In the genomic region with DNA sequence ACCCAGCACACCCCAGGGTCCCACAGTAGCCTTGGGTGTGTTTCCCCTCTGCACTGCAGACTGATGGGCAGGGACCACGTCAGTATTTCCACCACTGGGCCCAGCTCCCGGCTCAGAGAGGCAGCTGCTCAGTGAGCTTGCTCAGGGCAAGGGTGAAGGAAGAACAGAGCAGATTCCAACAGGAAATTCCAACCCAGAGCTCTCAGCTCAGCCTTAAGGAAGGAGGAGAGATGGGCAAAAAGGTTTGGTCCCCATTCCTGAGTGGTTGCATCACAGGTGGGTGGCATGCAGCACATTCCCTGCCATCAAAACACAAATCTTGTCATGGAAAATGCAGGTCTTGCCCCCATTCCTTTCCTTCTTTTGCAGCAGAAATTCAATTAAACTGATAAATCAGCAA, we compare ENCODE assay signal across 28 cellular contexts.
"Had no signal": no experiment of that assay in that cellular context is flagged by ENCODE, and none has a peak within 500 bp of the region (broad histone marks: within the 10 kb centered on the region; RNA-seq: fewer than 3 reads in every experiment).

No MANE protein-coding gene starts in this region.

- H3K9me3 ChIP-seq: gastrocnemius medialis, upper lobe of right lung had no signal

- H3K27ac Mint-ChIP-seq: activated naive CD8-positive, alpha-beta T cell treated with anti-CD3 and anti-CD28 coated beads, Interleukin-2, amount 10 ng/mL, durations not matched to agents 7 days and 5 days; naive thymus-derived CD8-positive, alpha-beta T cell; neural progenitor cell; stimulated activated memory B cell treated with anti-CD40 and anti-IgM and Interleukin-4, amounts not matched to agents 10 μg/mL and 1 μg/mL and 100 μg/mL, for 72 hours; stimulated activated naive CD8-positive, alpha-beta T cell treated with anti-CD3 and anti-CD28 coated beads, Interleukin-15, amount 100 ng/mL, for 72 hours; T-helper 2 cell treated with Interferon-gamma antibody and Interleukin-4, amounts not matched to agents 5 μg/mL and 100 μg/mL, for 36 hours had no signal

- H3K4me1 Mint-ChIP-seq: activated naive CD8-positive, alpha-beta T cell treated with anti-CD3 and anti-CD28 coated beads, Interleukin-2, amount 10 ng/mL, durations not matched to agents 7 days and 5 days; central memory CD8-positive, alpha-beta T cell; naive thymus-derived CD8-positive, alpha-beta T cell; neural progenitor cell; stimulated activated memory B cell treated with anti-CD40 and anti-IgM and Interleukin-4, amounts not matched to agents 10 μg/mL and 1 μg/mL and 100 μg/mL, for 72 hours; stimulated activated naive CD8-positive, alpha-beta T cell treated with anti-CD3 and anti-CD28 coated beads, Interleukin-15, amount 100 ng/mL, for 72 hours had no signal

- H3K36me3 ChIP-seq: breast epithelium, gastrocnemius medialis, neural progenitor cell, right atrium auricular region, upper lobe of right lung had no signal

- H3K4me2 ChIP-seq: neural progenitor cell, smooth muscle cell had no signal

- H3K4me3 ChIP-seq: breast epithelium, gastrocnemius medialis, neural progenitor cell, right atrium auricular region, smooth muscle cell, upper lobe of right lung had no signal

- H3K4me1 ChIP-seq: breast epithelium, gastrocnemius medialis, neural progenitor cell, right atrium auricular region, upper lobe of right lung had no signal

- H3K27ac ChIP-seq: breast epithelium, gastrocnemius medialis, neural progenitor cell, right atrium auricular region, upper lobe of right lung had no signal

- H3K4me3 Mint-ChIP-seq: activated naive CD8-positive, alpha-beta T cell treated with anti-CD3 and anti-CD28 coated beads, Interleukin-2, amount 10 ng/mL, durations not matched to agents 7 days and 5 days; central memory CD8-positive, alpha-beta T cell; naive thymus-derived CD8-positive, alpha-beta T cell; stimulated activated memory B cell treated with anti-CD40 and anti-IgM and Interleukin-4, amounts not matched to agents 10 μg/mL and 1 μg/mL and 100 μg/mL, for 72 hours; stimulated activated naive CD8-positive, alpha-beta T cell treated with anti-CD3 and anti-CD28 coated beads, Interleukin-15, amount 100 ng/mL, for 72 hours; T-helper 2 cell treated with Interferon-gamma antibody and Interleukin-4, amounts not matched to agents 5 μg/mL and 100 μg/mL, for 36 hours had no signal

- H3K36me3 Mint-ChIP-seq: activated naive CD8-positive, alpha-beta T cell treated with anti-CD3 and anti-CD28 coated beads, Interleukin-2, amount 10 ng/mL, durations not matched to agents 7 days and 5 days; naive thymus-derived CD8-positive, alpha-beta T cell; stimulated activated memory B cell treated with anti-CD40 and anti-IgM and Interleukin-4, amounts not matched to agents 10 μg/mL and 1 μg/mL and 100 μg/mL, for 72 hours had no signal

- H3K27me3 Mint-ChIP-seq: activated naive CD8-positive, alpha-beta T cell treated with anti-CD3 and anti-CD28 coated beads, Interleukin-2, amount 10 ng/mL, durations not matched to agents 7 days and 5 days; central memory CD8-positive, alpha-beta T cell; stimulated activated memory B cell treated with anti-CD40 and anti-IgM and Interleukin-4, amounts not matched to agents 10 μg/mL and 1 μg/mL and 100 μg/mL, for 72 hours had no signal

- H2AFZ ChIP-seq: neural progenitor cell had no signal

- DNase-seq: activated CD4-positive, alpha-beta T cell treated with anti-CD3 and anti-CD28 coated beads for 48 hours; activated CD4-positive, alpha-beta T cell treated with anti-CD3 and anti-CD28 coated beads, Interleukin-2, amount 50 U/mL, for 48 hours; activated CD4-positive, CD25-positive, alpha-beta regulatory T cell; activated CD8-positive, alpha-beta memory T cell treated with anti-CD3 and anti-CD28 coated beads for 24 hours; activated effector memory CD4-positive, alpha-beta T cell treated with Interleukin-2 at 50 U/mL for 16 hours; activated naive CD4-positive, alpha-beta T cell treated with Interleukin-2 at 50 U/mL for 16 hours; activated naive CD8-positive, alpha-beta T cell treated with anti-CD3 and anti-CD28 coated beads, Interleukin-2, amount 10 ng/mL, durations not matched to agents 7 days and 5 days; amygdala; effector CD8-positive, alpha-beta T cell; gastrocnemius medialis; glutamatergic neuron; left colon; naive thymus-derived CD8-positive, alpha-beta T cell; stimulated activated CD4-positive, alpha-beta T cell treated with anti-CD3 and anti-CD28 coated beads, Interleukin-1b, Interleukin-23, amount 100 ng/mL, for 48 hours; stimulated activated CD4-positive, alpha-beta T cell treated with anti-CD3 and anti-CD28 coated beads, Interleukin-4, amount 100 ng/mL, for 4 hours; stimulated activated CD8-positive, alpha-beta memory T cell treated with anti-CD3 and anti-CD28 coated beads, Interleukin-4, amount 100 ng/mL, for 48 hours; stimulated activated naive CD8-positive, alpha-beta T cell treated with anti-CD3 and anti-CD28 coated beads, Interleukin-15, amount 100 ng/mL, for 72 hours; substantia nigra; T-helper 1 cell; upper lobe of right lung had no signal

- FAIRE-seq: keratinocyte had no signal

- H3K27me3 ChIP-seq: breast epithelium, gastrocnemius medialis, neural progenitor cell, right atrium auricular region, upper lobe of right lung had no signal

- ATAC-seq: gastrocnemius medialis; left colon; naive thymus-derived CD8-positive, alpha-beta T cell; stimulated activated memory B cell treated with anti-CD40 and anti-IgM and Interleukin-4, amounts not matched to agents 10 μg/mL and 1 μg/mL and 100 μg/mL, for 72 hours; stimulated activated naive CD8-positive, alpha-beta T cell treated with anti-CD3 and anti-CD28 coated beads, Interleukin-15, amount 100 ng/mL, for 72 hours; upper lobe of right lung had no signal

- H3K9ac ChIP-seq: neural progenitor cell had no signal
